Comparison of ENCODE assay signal across 10 cellular contexts in the genomic region with DNA sequence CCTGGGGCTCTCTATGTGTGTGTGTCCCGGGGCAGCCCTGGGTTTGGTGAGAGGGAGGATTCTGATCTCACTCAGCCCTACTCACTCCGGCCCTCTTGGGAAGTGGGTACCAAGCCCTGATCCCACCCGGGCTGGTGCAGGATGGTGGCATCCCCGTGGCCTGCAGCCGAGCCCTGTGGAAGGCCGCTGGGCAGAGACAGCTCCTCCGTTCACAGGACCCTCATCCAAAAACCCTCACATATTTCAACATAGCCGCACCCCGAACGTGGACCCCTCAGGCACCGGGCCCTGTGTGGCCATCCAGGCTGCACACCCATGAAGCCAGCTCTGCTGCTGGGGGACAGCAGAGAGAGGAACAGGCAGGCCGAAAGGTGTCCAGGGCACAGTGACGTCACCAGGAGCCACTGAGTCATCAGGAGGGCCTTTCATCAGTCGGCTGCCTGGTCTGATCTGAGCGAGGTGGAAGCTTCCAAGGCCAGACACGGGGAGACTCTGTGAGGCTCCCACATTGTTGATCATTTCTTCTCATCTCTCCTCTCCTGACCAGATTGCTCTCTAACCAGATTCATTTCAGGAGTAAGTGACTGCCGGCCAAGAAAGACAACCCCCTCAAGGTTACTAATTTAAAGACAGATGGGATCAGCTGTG. TPM values are rescaled to one million over a fixed set of nuclear protein-coding genes. Genes with fewer than 3 reads are reported as not detected.
DNase-seq lines count a peak whose midpoint lies in the region; ATAC-seq and TF ChIP-seq lines count a peak whose summit lies in the region.
"Had no signal": no experiment of that assay in that cellular context is flagged by ENCODE, and none has a peak within 500 bp of the region (broad histone marks: within the 10 kb centered on the region; RNA-seq: fewer than 3 reads in every experiment).

No MANE protein-coding gene starts in this region.

- DNase-seq in stimulated activated CD4-positive, alpha-beta T cell treated with anti-CD3 and anti-CD28 coated beads, Interleukin-1b, Interleukin-23, amount 100 ng/mL, for 48 hours = peak; percentile 15
- no peak for DNase-seq in stimulated activated CD4-positive, alpha-beta T cell treated with anti-CD3 and anti-CD28 coated beads, Interleukin-4, amount 100 ng/mL, for 24 hours
- peak; percentile 12 for DNase-seq in NCI-H226
- peak; percentile 71 for DNase-seq in epithelial cell of esophagus (ENCODE audit: low read depth)
- peak; percentile 37 to 68 for DNase-seq in aorta
- no peak for DNase-seq in activated CD8-positive, alpha-beta memory T cell treated with anti-CD3 and anti-CD28 coated beads, Interleukin-2, amount 50 U/mL, for 48 hours
- DNase-seq: activated T-cell treated with anti-CD3 and anti-CD28 coated beads for 4 hours had no signal

- intact Hi-C loops in aorta (cut with DNase I) = no loop called here

- H3K36me3 ChIP-seq in aorta (ENCODE audit: control insufficient read depth in 1 of 2, insufficient read depth in 2 of 2, low read length in 1 of 2) = no peaks in the 10 kb centered on the region

- WGBS in aorta, 2 donors = 83 to 84% methylated on average over 17 of the region's 17 CpGs

- H3K4me3 ChIP-seq in epithelial cell of esophagus (ENCODE audit: low read length) = no peak overlapping the region
- H3K4me3 ChIP-seq in aorta (ENCODE audit: low read length in 2 of 2) = no peak overlapping the region

- ATAC-seq in aorta (ENCODE audit: low FRiP score) (no peak), GM21360 (IDR thresholded peaks at IDR 0.05; ENCODE audit: unreplicated experiment) (no peak), HG03521 (IDR thresholded peaks at IDR 0.05; ENCODE audit: unreplicated experiment) (no peak)

- TF ChIP-seq CTCF in epithelial cell of esophagus (IDR thresholded peaks at IDR 0.05; ENCODE audit: insufficient read depth, low read depth, low read length, missing control alignments) = no peak

- H3K27ac ChIP-seq in aorta (ENCODE audit: low read depth in 1 of 2, low read length in 2 of 2) = no peak overlapping the region
- H3K27ac ChIP-seq: C4-2B had no signal

- no peaks in the 10 kb centered on the region for H3K4me1 ChIP-seq in aorta (ENCODE audit: control insufficient read depth in 1 of 2, insufficient read depth in 2 of 2, low read length in 2 of 2)

- H3K27me3 ChIP-seq in aorta (ENCODE audit: control insufficient read depth in 1 of 2, insufficient read depth in 2 of 2, low read length in 1 of 2) = no peaks in the 10 kb centered on the region

- H3K9me3 ChIP-seq in aorta (ENCODE audit: control insufficient read depth, low read length) = no peaks in the 10 kb centered on the region

RNA-seq across cellular contexts. Expression of gene GPR157, which starts 16.2 kb away (rescaled TPM):
- total RNA-seq in aorta = 1 to 10 TPM; 7.1 to 7.9 TPM
- 1 to 10 TPM; 1.1 to 2.4 TPM for polyA plus RNA-seq in aorta

Comparison
In these comparisons a context has a peak if more than half of its experiments do, and no peak if none do; other contexts are left out.
1. DNase-seq: peak in stimulated activated CD4-positive, alpha-beta T cell treated with anti-CD3 and anti-CD28 coated beads, Interleukin-1b, Interleukin-23, amount 100 ng/mL, for 48 hours (single experiment), NCI-H226 (single experiment), epithelial cell of esophagus (single experiment) and aorta (2 of 2); none in stimulated activated CD4-positive, alpha-beta T cell treated with anti-CD3 and anti-CD28 coated beads, Interleukin-4, amount 100 ng/mL, for 24 hours (single experiment) and activated CD8-positive, alpha-beta memory T cell treated with anti-CD3 and anti-CD28 coated beads, Interleukin-2, amount 50 U/mL, for 48 hours (single experiment).